ENCODE assay signal across 8 cellular contexts in genomic region chr2:180937480-180937879, GRCh38.
DNase-seq lines count a peak whose midpoint lies in the region; ATAC-seq and TF ChIP-seq lines count a peak whose summit lies in the region.
"Not testable (repeated sequence)": the region's sequence is repeated elsewhere in the genome, so short reads cannot be mapped to it uniquely, and the experiment has no call there.

No MANE protein-coding gene starts in this region.

- not testable (repeated sequence) for H2AFZ ChIP-seq in DND-41 (ENCODE audit: low read depth, low read length)

- not testable (repeated sequence) for H3K9me3 ChIP-seq in DND-41 (ENCODE audit: insufficient read depth, low read length, severe bottlenecking)

- H3K36me3 ChIP-seq in DND-41 (ENCODE audit: insufficient read depth, low read length) = not testable (repeated sequence)

- H4K20me1 ChIP-seq in DND-41 (ENCODE audit: insufficient read depth, low read length) = not testable (repeated sequence)

- not testable (repeated sequence) for H3K4me3 ChIP-seq in DND-41 (ENCODE audit: low read depth in 1 of 2, low read length in 2 of 2)

- not testable (repeated sequence) for H3K27ac ChIP-seq in DND-41 (ENCODE audit: low read length)

- DNase-seq in DND-41 = not testable (repeated sequence)
- peak; percentile 12 for DNase-seq in SIG-M5 treated with dmso at 0.1 percent for 504 hours (lab: John Stamatoyannopoulos, UW; ENCODE audit: unreplicated experiment)
- peak; percentile 4 for DNase-seq in activated T-helper 9 cell treated with anti-CD3 and anti-CD28 coated beads, Interleukin-2, amount 50 U/mL, for 16 hours (ENCODE audit: low read depth)
- DNase-seq in stimulated activated CD4-positive, alpha-beta T cell treated with anti-CD3 and anti-CD28 coated beads, Interleukin-15, amount 100 ng/mL, for 24 hours = peak; percentile 6

- not testable (repeated sequence) for H3K9ac ChIP-seq in DND-41 (ENCODE audit: low read depth, low read length)

- peaks cover 18% of the 10 kb centered on the region for H3K27me3 ChIP-seq in DND-41 (ENCODE audit: insufficient read depth, low read length, poor library complexity)

- not testable (repeated sequence) for TF ChIP-seq CTCF in DND-41 (IDR thresholded peaks at IDR 0.05; ENCODE audit: borderline replicate concordance, extremely low read depth, low read length, poor library complexity, severe bottlenecking)

- H3K79me2 ChIP-seq in DND-41 (ENCODE audit: insufficient read depth, low read length) = not testable (repeated sequence)

- ATAC-seq in DND-41 (ENCODE audit: insufficient read depth, low read depth) = peak; percentile 45; the same call in 1 of the 3 replicates
- ATAC-seq in GM19025 (IDR thresholded peaks at IDR 0.05; ENCODE audit: low read depth, unreplicated experiment) = peak; percentile 70
- ATAC-seq in GM21619 (IDR thresholded peaks at IDR 0.05; ENCODE audit: unreplicated experiment) = peak; percentile 65
- peak; percentile 70 for ATAC-seq in HG03025 (IDR thresholded peaks at IDR 0.05; ENCODE audit: low FRiP score, unreplicated experiment)
- ATAC-seq in HG03520 (IDR thresholded peaks at IDR 0.05; ENCODE audit: unreplicated experiment) = peak; percentile 73

- H3K4me2 ChIP-seq in DND-41 (ENCODE audit: insufficient read depth, low read length) = not testable (repeated sequence)

- H3K4me1 ChIP-seq in DND-41 (ENCODE audit: insufficient read depth, low read length) = not testable (repeated sequence)
